Comparison of ENCODE assay signal across 8 cellular contexts in genomic region chr5:31270396-31270795, GRCh38.
DNase-seq lines count a peak whose midpoint lies in the region; ATAC-seq and TF ChIP-seq lines count a peak whose summit lies in the region.

No MANE protein-coding gene starts in this region.

- in situ Hi-C loops in ACHN (cut with HindIII; ENCODE audit: low pct_ligation_motif_present, low pct_unique_long_range_greater_than_20kb, low sequenced_read_pairs), result no loop called here
- in situ Hi-C loops in GM13976 (cut with MboI; ENCODE audit: low sequenced_read_pairs, unreplicated experiment), result no loop called here

- DNase-seq in ACHN (peak; percentile 30), GM13976 (ENCODE audit: low spot score) (no peak), RPMI7951 (ENCODE audit: low read depth) (peak; percentile 14), glomerular visceral epithelial cell (ENCODE audit: extremely low spot score) (peak; percentile 32), GM19240 (ENCODE audit: insufficient read length, low spot score) (no peak), NK-92 (lab: John Stamatoyannopoulos, UW; ENCODE audit: unreplicated experiment) (no peak)
- DNase-seq in effector CD8-positive, alpha-beta T cell (lab: John Stamatoyannopoulos, UW), result no peak

- peak; percentile 17 for TF ChIP-seq CTCF in GM13976 (IDR thresholded peaks at IDR 0.05; ENCODE audit: borderline replicate concordance, control extremely low read depth, extremely low read depth, insufficient read depth, missing control alignments)

- ATAC-seq in HG02981 (IDR thresholded peaks at IDR 0.05; ENCODE audit: unreplicated experiment), result no peak

Comparison
In these comparisons a context has a peak if more than half of its experiments do, and no peak if none do; other contexts are left out.
1. DNase-seq: peak in ACHN (single experiment), RPMI7951 (single experiment) and glomerular visceral epithelial cell (single experiment); none in GM13976 (single experiment), GM19240 (single experiment), effector CD8-positive, alpha-beta T cell (single experiment) and NK-92 (single experiment).